ENCODE assay signal across 32 cellular contexts in the genomic region with DNA sequence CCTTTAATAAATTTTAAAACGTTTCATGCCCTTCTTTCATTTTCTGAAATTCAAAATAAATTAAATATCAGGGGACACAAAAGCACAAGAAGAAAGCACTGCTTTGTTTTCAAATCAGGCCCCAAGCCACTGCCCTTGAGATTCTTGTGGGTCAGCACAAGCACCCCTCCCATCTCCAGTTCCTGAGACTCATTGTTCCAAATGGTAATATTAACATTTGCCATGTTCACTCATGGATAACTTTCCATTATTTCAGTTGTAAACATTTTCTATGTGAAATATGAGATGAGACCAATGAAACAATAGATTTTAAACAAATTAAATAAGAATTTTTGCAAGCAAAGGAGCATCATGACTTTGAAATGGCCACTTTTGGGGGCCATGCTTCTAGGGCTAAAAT. TPM values are rescaled to one million over a fixed set of nuclear protein-coding genes. Genes with fewer than 3 reads are reported as not detected.
"Had no signal": no experiment of that assay in that cellular context is flagged by ENCODE, and none has a peak within 500 bp of the region (broad histone marks: within the 10 kb centered on the region; RNA-seq: fewer than 3 reads in every experiment).

No MANE protein-coding gene starts in this region.

- H3K4me1 ChIP-seq: SJCRH30 had no signal

- H3K9me3 ChIP-seq: ascending aorta, SJCRH30 had no signal

- ATAC-seq: activated CD8-positive, alpha-beta T cell treated with anti-CD3 and anti-CD28 coated beads, Interleukin-2, amount 10 ng/mL, durations not matched to agents 7 days and 5 days; K562 had no signal

- FAIRE-seq: K562, RCC 7860 had no signal

- H2AFZ ChIP-seq: PC-9 had no signal

- H3K4me2 ChIP-seq: PC-9 had no signal

- DNase-seq: activated CD4-positive, alpha-beta T cell treated with anti-CD3 and anti-CD28 coated beads, Interleukin-2, amount 10 ng/mL, durations not matched to agents 24 days and 14 days; activated CD4-positive, alpha-beta T cell treated with anti-CD3 and anti-CD28 coated beads, Interleukin-2, amount 50 U/mL, for 4 hours; activated CD8-positive, alpha-beta T cell treated with anti-CD3 and anti-CD28 coated beads, Interleukin-2, amount 10 ng/mL, durations not matched to agents 7 days and 5 days; activated gamma-delta T cell; activated naive CD4-positive, alpha-beta T cell treated with Interleukin-2 at 50 U/mL for 16 hours; activated naive CD8-positive, alpha-beta T cell treated with anti-CD3 and anti-CD28 coated beads, Interleukin-2, amount 10 ng/mL, durations not matched to agents 7 days and 5 days; activated T-cell treated with anti-CD3 and anti-CD28 coated beads, Interleukin-2, amount 50 U/mL, for 24 hours; amygdala; NCI-H1092 treated with DMSO at 0.1 percent for 48 hours; NCI-H1417; NCI-H146; NCI-H187; NCI-H2029 treated with DMSO at 0.1 percent for 48 hours; NCI-H2107; NCI-H2171; NCI-H510A; NCI-H748 treated with DMSO at 0.1 percent for 48 hours; NK-92 treated with Interleukin-12 subunit alpha and Interleukin-12 subunit beta, amount 100 ng/mL, for 24 hours; PC-9; SHP77; SJCRH30; T1000 had no signal

- H3K27me3 ChIP-seq: ascending aorta, cardiac muscle cell, SJCRH30 had no signal

- H3K4me3 ChIP-seq: ascending aorta, cardiac muscle cell, K562, PC-9, SJCRH30, SK-N-MC had no signal

- H3K36me3 ChIP-seq: ascending aorta, cardiac muscle cell, SJCRH30 had no signal

- H3K27ac ChIP-seq: ascending aorta, cardiac muscle cell, PC-9, RWPE1, SJCRH30, SK-N-MC had no signal

RNA-seq across cellular contexts. Expression of a gene that starts 7.7 kb away (rescaled TPM):
- total RNA-seq: activated CD4-positive, alpha-beta T cell treated with anti-CD3 and anti-CD28 coated beads, Interleukin-2, amount 10 ng/mL, durations not matched to agents 24 days and 14 days; activated CD8-positive, alpha-beta T cell treated with anti-CD3 and anti-CD28 coated beads, Interleukin-2, amount 10 ng/mL, durations not matched to agents 7 days and 5 days; activated naive CD8-positive, alpha-beta T cell treated with anti-CD3 and anti-CD28 coated beads, Interleukin-2, amount 10 ng/mL, durations not matched to agents 7 days and 5 days; activated T-helper 2 cell treated with anti-CD3 and anti-CD28 coated beads, Interferon-gamma antibody, Interleukin-2, Interleukin-4, amounts not matched to agents 10 μg/mL and 5 μg/mL and 100 μg/mL, durations not matched to agents 14 hours and 24 hours and 36 hours; ascending aorta; PC-9; SJCRH30; T-helper 1 cell treated with Interleukin-12 subunit alpha and Interleukin-12 subunit beta and Interleukin-4 antibody, amounts not matched to agents 30 ng/mL and 1 ng/mL, for 36 hours; T-helper 2 cell treated with Interferon-gamma antibody and Interleukin-4, amounts not matched to agents 100 ng/mL and 5 ng/mL, for 36 hours had no signal
- polyA plus RNA-seq: adipose tissue had no signal
